Comparison of ENCODE assay signal across 36 cellular contexts in the genomic region with DNA sequence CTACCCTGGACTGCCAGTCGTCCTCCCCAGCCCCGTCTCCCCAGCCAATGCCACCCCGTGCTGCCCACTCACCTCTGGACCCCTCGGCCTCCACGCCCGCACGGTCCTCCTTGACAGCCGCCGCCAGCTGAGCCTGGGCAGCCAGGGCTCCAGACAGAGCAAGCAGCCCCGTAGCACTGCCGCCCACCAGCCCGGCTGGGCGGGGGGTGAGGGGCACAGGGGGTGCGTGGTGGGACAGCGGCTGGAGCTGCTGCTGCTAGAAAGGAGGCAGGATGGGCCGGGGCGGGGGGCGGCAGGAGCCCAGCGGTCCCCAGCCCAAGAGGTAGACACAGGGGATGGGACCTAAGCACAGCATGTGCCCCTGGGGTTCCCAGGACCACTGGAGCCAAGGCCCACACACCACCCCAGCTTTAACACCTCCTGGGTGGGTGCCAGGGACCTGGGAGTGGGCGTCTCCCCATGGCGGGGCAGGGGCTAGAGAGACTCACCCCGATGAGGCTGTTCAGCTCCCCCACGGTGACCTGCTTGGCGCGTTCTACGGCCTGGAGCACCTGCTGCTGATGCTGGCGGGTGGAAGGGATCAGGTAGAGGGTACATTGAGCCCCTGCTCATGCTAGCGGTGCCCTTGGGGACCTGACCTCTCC. TPM values are rescaled to one million over a fixed set of nuclear protein-coding genes. Genes with fewer than 3 reads are reported as not detected.
"Had no signal": no experiment of that assay in that cellular context is flagged by ENCODE, and none has a peak within 500 bp of the region (broad histone marks: within the 10 kb centered on the region; RNA-seq: fewer than 3 reads in every experiment).

No MANE protein-coding gene starts in this region.

- H3K9me3 Mint-ChIP-seq: activated CD8-positive, alpha-beta T cell treated with anti-CD3 and anti-CD28 coated beads for 36 hours; activated naive CD8-positive, alpha-beta T cell treated with anti-CD3 and anti-CD28 coated beads for 36 hours; activated T-cell treated with anti-CD3 and anti-CD28 coated beads, Interleukin-2, amount 50 U/mL, for 72 hours; activated T-helper 17 cell treated with anti-CD3 and anti-CD28 coated beads, Interleukin-2, amount 50 U/mL, for 72 hours had no signal

- H3K27me3 ChIP-seq: ascending aorta, cardiac muscle cell, Peyer's patch had no signal

- H3K4me1 ChIP-seq: ascending aorta, Peyer's patch had no signal

- H3K4me3 ChIP-seq: ascending aorta, cardiac muscle cell, Peyer's patch had no signal

- ATAC-seq: activated CD8-positive, alpha-beta T cell treated with anti-CD3 and anti-CD28 coated beads for 36 hours; activated T-cell treated with anti-CD3 and anti-CD28 coated beads, Interleukin-2, amount 50 U/mL, for 72 hours; activated T-helper 17 cell treated with anti-CD3 and anti-CD28 coated beads, Interleukin-2, amount 50 U/mL, for 72 hours; PC-3; Right ventricle myocardium inferior had no signal

- H3K36me3 ChIP-seq: cardiac muscle cell, Peyer's patch had no signal

- H3K27ac Mint-ChIP-seq: activated CD8-positive, alpha-beta T cell treated with anti-CD3 and anti-CD28 coated beads for 36 hours; activated naive CD8-positive, alpha-beta T cell treated with anti-CD3 and anti-CD28 coated beads for 36 hours; activated T-cell treated with anti-CD3 and anti-CD28 coated beads, Interleukin-2, amount 50 U/mL, for 72 hours; activated T-helper 17 cell treated with anti-CD3 and anti-CD28 coated beads, Interleukin-2, amount 50 U/mL, for 72 hours had no signal

- DNase-seq: activated CD4-positive, alpha-beta T cell treated with anti-CD3 and anti-CD28 coated beads for 1 hour; activated CD4-positive, alpha-beta T cell treated with anti-CD3 and anti-CD28 coated beads for 48 hours; activated CD4-positive, alpha-beta T cell treated with anti-CD3 and anti-CD28 coated beads, Interleukin-2, amount 50 U/mL, for 4 hours; activated CD4-positive, CD25-positive, alpha-beta regulatory T cell; activated CD8-positive, alpha-beta T cell treated with anti-CD3 and anti-CD28 coated beads for 36 hours; activated effector memory CD4-positive, alpha-beta T cell treated with anti-CD3 and anti-CD28 coated beads, Interleukin-2, amount 50 U/mL, for 16 hours; activated naive CD4-positive, alpha-beta T cell; activated naive CD4-positive, alpha-beta T cell treated with anti-CD3 and anti-CD28 coated beads, Interleukin-2, amount 50 U/mL, for 16 hours; activated naive CD8-positive, alpha-beta T cell treated with anti-CD3 and anti-CD28 coated beads for 36 hours; activated T-cell treated with anti-CD3 and anti-CD28 coated beads, Interleukin-2, amount 50 U/mL, for 1 hour; activated T-cell treated with anti-CD3 and anti-CD28 coated beads, Interleukin-2, amount 50 U/mL, for 72 hours; amniotic stem cell; KG1; MM.1S; MV-4-11; NCI-H1092; NCI-H1436 treated with DMSO at 0.1 percent for 48 hours; NCI-H1694 treated with DMSO at 0.1 percent for 48 hours; NCI-H2029 treated with DMSO at 0.1 percent for 48 hours; NCI-H2107; NCI-H2171; NCI-H510A; NCI-H526; NCI-H748 treated with DMSO at 0.1 percent for 48 hours; NK-92 treated with Interleukin-12 subunit alpha and Interleukin-12 subunit beta, amount 100 ng/mL, for 24 hours; PC-3; Peyer's patch; SW 1271; T-helper 1 cell; T1000; WERI-Rb-1 had no signal

- H3K9me3 ChIP-seq: ascending aorta, Peyer's patch had no signal

- H3K36me3 Mint-ChIP-seq: activated naive CD8-positive, alpha-beta T cell treated with anti-CD3 and anti-CD28 coated beads for 36 hours had no signal

- H3K27ac ChIP-seq: ascending aorta, cardiac muscle cell, Peyer's patch, RWPE1, WERI-Rb-1 had no signal

- H3K27me3 Mint-ChIP-seq: activated naive CD8-positive, alpha-beta T cell treated with anti-CD3 and anti-CD28 coated beads for 36 hours; activated T-helper 17 cell treated with anti-CD3 and anti-CD28 coated beads, Interleukin-2, amount 50 U/mL, for 72 hours had no signal

- H3K4me3 Mint-ChIP-seq: activated CD8-positive, alpha-beta T cell treated with anti-CD3 and anti-CD28 coated beads for 36 hours; activated naive CD8-positive, alpha-beta T cell treated with anti-CD3 and anti-CD28 coated beads for 36 hours; activated T-cell treated with anti-CD3 and anti-CD28 coated beads, Interleukin-2, amount 50 U/mL, for 72 hours; activated T-helper 17 cell treated with anti-CD3 and anti-CD28 coated beads, Interleukin-2, amount 50 U/mL, for 72 hours had no signal

RNA-seq across cellular contexts. Expression of gene TLE6, which starts 42.0 kb away (rescaled TPM):
- total RNA-seq: ascending aorta had no signal
